ENCODE assay signal across 8 cellular contexts in genomic region chr5:141637266-141637692, GRCh38. TPM values are rescaled to one million over a fixed set of nuclear protein-coding genes. Genes with fewer than 3 reads are reported as not detected.
A peak's percentile ranks its signal among the peaks of the same experiment; 100 is the strongest.
DNase-seq lines count a peak whose midpoint lies in the region; ATAC-seq and TF ChIP-seq lines count a peak whose summit lies in the region.

No MANE protein-coding gene starts in this region.

- peak; percentile 31 for DNase-seq in DMS53 treated with DMSO at 0.1 percent for 48 hours (lab: John Stamatoyannopoulos, UW; ENCODE audit: unreplicated experiment)
- peak; percentile 35 for DNase-seq in NB4 (ENCODE audit: low read depth)
- DNase-seq in activated T-cell treated with anti-CD3 and anti-CD28 coated beads, Interleukin-2, amount 50 U/mL, for 72 hours: peak; percentile 65 to 66
- DNase-seq in fibroblast of the aortic adventitia (ENCODE audit: low read depth): no peak
- DNase-seq in epidermal melanocyte (ENCODE audit: insufficient read length, low spot score): no peak
- DNase-seq in SIG-M5 treated with dmso at 0.1 percent for 504 hours (lab: John Stamatoyannopoulos, UW; ENCODE audit: unreplicated experiment): no peak

- H3K4me1 ChIP-seq in parathyroid adenoma: peaks cover 6% of the 10 kb centered on the region

- H3K79me2 ChIP-seq in parathyroid adenoma: peaks cover 23% of the 10 kb centered on the region

- H3K4me3 Mint-ChIP-seq in activated T-cell treated with anti-CD3 and anti-CD28 coated beads, Interleukin-2, amount 50 U/mL, for 72 hours: peak overlapping the region; percentile 94 to 96

- H3K9me3 Mint-ChIP-seq in activated T-cell treated with anti-CD3 and anti-CD28 coated beads, Interleukin-2, amount 50 U/mL, for 72 hours: no peaks in the 10 kb centered on the region

- no peaks in the 10 kb centered on the region for H3K9me3 ChIP-seq in parathyroid adenoma (ENCODE audit: control insufficient read depth, low read length)

- H3K4me2 ChIP-seq in parathyroid adenoma (ENCODE audit: low read length): peak overlapping the region; percentile 72

- TF ChIP-seq POLR2A in NB4 (IDR thresholded peaks at IDR 0.05; ENCODE audit: extremely low read depth, insufficient read length): no peak

- H3K27ac Mint-ChIP-seq in activated T-cell treated with anti-CD3 and anti-CD28 coated beads, Interleukin-2, amount 50 U/mL, for 72 hours: peak overlapping the region; percentile 64

- no peaks in the 10 kb centered on the region for H3K27me3 ChIP-seq in parathyroid adenoma (ENCODE audit: control insufficient read depth, insufficient read depth, low read length)

- peaks cover 54% of the 10 kb centered on the region for H3K4me1 Mint-ChIP-seq in activated T-cell treated with anti-CD3 and anti-CD28 coated beads, Interleukin-2, amount 50 U/mL, for 72 hours (ENCODE audit: low read depth)

- H3K27me3 Mint-ChIP-seq in activated T-cell treated with anti-CD3 and anti-CD28 coated beads, Interleukin-2, amount 50 U/mL, for 72 hours (ENCODE audit: low read depth): no peaks in the 10 kb centered on the region

- no peaks in the 10 kb centered on the region for H3K36me3 ChIP-seq in parathyroid adenoma (ENCODE audit: control insufficient read depth, insufficient read depth, low read length)

- H2AFZ ChIP-seq in parathyroid adenoma: peak overlapping the region; percentile 95

- peak; percentile 6 for ATAC-seq in GM21786 (IDR thresholded peaks at IDR 0.05; ENCODE audit: unreplicated experiment)
- ATAC-seq in activated T-cell treated with anti-CD3 and anti-CD28 coated beads, Interleukin-2, amount 50 U/mL, for 72 hours (replicated peaks in 1 of 2): peak; percentile 59 to 66

- peaks cover 5 to 7% of the 10 kb centered on the region in 2 donors for H3K36me3 Mint-ChIP-seq in activated T-cell treated with anti-CD3 and anti-CD28 coated beads, Interleukin-2, amount 50 U/mL, for 72 hours (ENCODE audit: insufficient read depth in 2 of 2)

- TF ChIP-seq CTCF in NB4 (IDR thresholded peaks at IDR 0.05; ENCODE audit: low read depth, low read length) (no peak), fibroblast of the aortic adventitia (IDR thresholded peaks at IDR 0.05; ENCODE audit: insufficient read depth, low read length) (no peak), parathyroid adenoma (IDR thresholded peaks at IDR 0.05) (no peak)

- peak overlapping the region; percentile 49 for H3K9ac ChIP-seq in parathyroid adenoma

- H3K4me3 ChIP-seq in NB4 (ENCODE audit: low read depth, low read length): peak overlapping the region; percentile 56
- peak overlapping the region; percentile 100 for H3K4me3 ChIP-seq in fibroblast of the aortic adventitia (ENCODE audit: low read depth, low read length)
- peak overlapping the region; percentile 90 for H3K4me3 ChIP-seq in parathyroid adenoma (ENCODE audit: low read depth, low read length)

- peak overlapping the region; percentile 91 for H3K27ac ChIP-seq in parathyroid adenoma

RNA-seq across cellular contexts. Expression of gene RELL2, which starts 0.5 kb away (rescaled TPM):
- total RNA-seq in activated T-cell treated with anti-CD3 and anti-CD28 coated beads, Interleukin-2, amount 50 U/mL, for 72 hours: 10 to 100 TPM; 14.6 to 19.5 TPM
- total RNA-seq in fibroblast of the aortic adventitia (ENCODE audit: low replicate concordance): 2.6 and 6.6 TPM in 2 replicates

RNA-seq across cellular contexts. Expression of gene HDAC3, which starts 0.6 kb away (rescaled TPM):
- 10 to 100 TPM; 64.1 to 69.2 TPM for total RNA-seq in activated T-cell treated with anti-CD3 and anti-CD28 coated beads, Interleukin-2, amount 50 U/mL, for 72 hours
- total RNA-seq in fibroblast of the aortic adventitia (ENCODE audit: low replicate concordance): 48.4 and 51.4 TPM in 2 replicates

RNA-seq across cellular contexts. Expression of gene FCHSD1, which starts 13.9 kb away (rescaled TPM):
- 10 to 100 TPM; 54.1 to 61.1 TPM for total RNA-seq in activated T-cell treated with anti-CD3 and anti-CD28 coated beads, Interleukin-2, amount 50 U/mL, for 72 hours
- total RNA-seq in fibroblast of the aortic adventitia (ENCODE audit: low replicate concordance): 19.9 and 39.8 TPM in 2 replicates

RNA-seq across cellular contexts. Expression of gene DIAPH1, which starts 18.5 kb away (rescaled TPM):
- total RNA-seq in activated T-cell treated with anti-CD3 and anti-CD28 coated beads, Interleukin-2, amount 50 U/mL, for 72 hours: 100 to 1,000 TPM; 162 to 165 TPM
- total RNA-seq in fibroblast of the aortic adventitia (ENCODE audit: low replicate concordance): 16.3 and 22.1 TPM in 2 replicates

RNA-seq across cellular contexts. Expression of gene ARAP3, which starts 44.8 kb away (rescaled TPM):
- 1 to 10 TPM; 3.2 to 4.1 TPM for total RNA-seq in activated T-cell treated with anti-CD3 and anti-CD28 coated beads, Interleukin-2, amount 50 U/mL, for 72 hours
- total RNA-seq in fibroblast of the aortic adventitia (ENCODE audit: low replicate concordance): 2.6 and 6.2 TPM in 2 replicates

Comparison
In these comparisons a context has a peak if more than half of its experiments do, and no peak if none do; other contexts are left out.
1. DNase-seq: peak in DMS53 treated with DMSO at 0.1 percent for 48 hours (single experiment), NB4 (single experiment) and activated T-cell treated with anti-CD3 and anti-CD28 coated beads, Interleukin-2, amount 50 U/mL, for 72 hours (2 of 2); none in fibroblast of the aortic adventitia (single experiment), epidermal melanocyte (single experiment) and SIG-M5 treated with dmso at 0.1 percent for 504 hours (single experiment).
2. Peak in every context shown above with its lines, with median percentiles within 50 percentile points of each other: H3K4me3 ChIP-seq.